9 cellular contexts compared by ENCODE assay signal in genomic region chr9:14372437-14373318, GRCh38. TPM values are rescaled to one million over a fixed set of nuclear protein-coding genes. Genes with fewer than 3 reads are reported as not detected.
DNase-seq lines count a peak whose midpoint lies in the region; ATAC-seq and TF ChIP-seq lines count a peak whose summit lies in the region.
"Had no signal": no experiment of that assay in that cellular context is flagged by ENCODE, and none has a peak within 500 bp of the region (broad histone marks: within the 10 kb centered on the region; RNA-seq: fewer than 3 reads in every experiment).

No MANE protein-coding gene starts in this region.

- POLR2A ChIA-PET in CD4-positive, alpha-beta memory T cell (lab: Charles Lee; ENCODE audit: partially characterized antibody), result no interaction called here

- DNase-seq in choroid plexus epithelial cell (ENCODE audit: low read depth), result peak; percentile 66
- no peak for DNase-seq in right lobe of liver
- DNase-seq in activated gamma-delta T cell treated with Interleukin-2 at 50 U/mL for 16 hours, result no peak
- no peak for DNase-seq in CD4-positive, alpha-beta memory T cell
- DNase-seq in stimulated activated CD8-positive, alpha-beta memory T cell treated with anti-CD3 and anti-CD28 coated beads, Interleukin-4, amount 100 ng/mL, for 48 hours, result no peak
- DNase-seq: Caco-2 had no signal

- peaks cover 0 to 2% (median 0%) of the 10 kb centered on the region in 8 donors for H3K9me3 Mint-ChIP-seq in CD4-positive, alpha-beta memory T cell

- H2AFZ ChIP-seq in ACC112 (ENCODE audit: low read length, unreplicated experiment), result peak overlapping the region; percentile 71

- ATAC-seq in right lobe of liver (peak; percentile 63 to 99 (median 81)), HG03520 (IDR thresholded peaks at IDR 0.05; ENCODE audit: unreplicated experiment) (no peak)

- H3K36me3 Mint-ChIP-seq in CD4-positive, alpha-beta memory T cell, result no peaks in the 10 kb centered on the region

- H3K36me3 ChIP-seq in ACC112 (ENCODE audit: insufficient read depth, low read length) (no peaks in the 10 kb centered on the region), HUES64 (ENCODE audit: insufficient read depth, low read length) (no peaks in the 10 kb centered on the region), right lobe of liver (no peaks in the 10 kb centered on the region)
- H3K36me3 ChIP-seq in CD4-positive, alpha-beta memory T cell (ENCODE audit: insufficient read depth, low read length), result no peaks in the 10 kb centered on the region

- no peaks in the 10 kb centered on the region for H3K27me3 Mint-ChIP-seq in CD4-positive, alpha-beta memory T cell

- no peak overlapping the region for H3K27ac Mint-ChIP-seq in CD4-positive, alpha-beta memory T cell

- CTCF ChIA-PET in CD4-positive, alpha-beta memory T cell (lab: Charles Lee; ENCODE audit: partially characterized antibody), result no interaction called here

- H3K27me3 ChIP-seq in ACC112 (ENCODE audit: insufficient read depth, low read length) (no peaks in the 10 kb centered on the region), HUES64 (ENCODE audit: insufficient read depth, low read length) (no peaks in the 10 kb centered on the region), right lobe of liver (no peaks in the 10 kb centered on the region)
- no peaks in the 10 kb centered on the region for H3K27me3 ChIP-seq in CD4-positive, alpha-beta memory T cell (ENCODE audit: insufficient read depth, low read length)

- intact Hi-C loops in right lobe of liver (cut with DNase I), result no loop called here
- intact Hi-C loops in CD4-positive, alpha-beta memory T cell (cut with micrococcal nuclease), result no loop called here

- H3K4me3 Mint-ChIP-seq in CD4-positive, alpha-beta memory T cell, result no peak overlapping the region

- H3K9me3 ChIP-seq in HUES64 (ENCODE audit: insufficient read depth, low read depth, low read length) (peaks cover 3% of the 10 kb centered on the region; the same call in 1 of the 2 replicates), right lobe of liver (no peaks in the 10 kb centered on the region)
- H3K9me3 ChIP-seq in CD4-positive, alpha-beta memory T cell (ENCODE audit: control insufficient read depth in 1 of 2, low read length in 2 of 2), result no peaks in the 10 kb centered on the region
- H3K9me3 ChIP-seq: Caco-2 had no signal

- no peaks in the 10 kb centered on the region for H3K4me1 Mint-ChIP-seq in CD4-positive, alpha-beta memory T cell

- peak overlapping the region; percentile 64 for H3K27ac ChIP-seq in ACC112 (ENCODE audit: low read depth, low read length)
- peak overlapping the region; percentile 70 for H3K27ac ChIP-seq in HUES64 (ENCODE audit: low read depth, low read length)
- H3K27ac ChIP-seq in right lobe of liver, result no peak overlapping the region
- no peak overlapping the region for H3K27ac ChIP-seq in CD4-positive, alpha-beta memory T cell (ENCODE audit: low read depth, low read length)

- no peaks in the 10 kb centered on the region for H3K79me2 ChIP-seq in ACC112 (ENCODE audit: control insufficient read depth, insufficient read depth, low read length, unreplicated experiment)

- H3K4me1 ChIP-seq in ACC112 (ENCODE audit: control insufficient read depth, insufficient read depth, low read length, unreplicated experiment) (peaks cover 27% of the 10 kb centered on the region), HUES64 (ENCODE audit: insufficient read depth, low read length) (peaks cover 21% of the 10 kb centered on the region), right lobe of liver (no peaks in the 10 kb centered on the region)
- H3K4me1 ChIP-seq in CD4-positive, alpha-beta memory T cell (ENCODE audit: insufficient read depth, low read length), result no peaks in the 10 kb centered on the region

- no peak for TF ChIP-seq POLR2A in right lobe of liver (IDR thresholded peaks at IDR 0.05)

- no peak for TF ChIP-seq CTCF in choroid plexus epithelial cell (conservative IDR thresholded peaks at IDR 0.05; ENCODE audit: low read depth, low read length)
- no peak for TF ChIP-seq CTCF in right lobe of liver (IDR thresholded peaks at IDR 0.05)

- 27% methylated on average over 4 of the region's 4 CpGs for WGBS in HUES64
- 21% methylated on average over 4 of the region's 4 CpGs for WGBS in right lobe of liver (ENCODE audit: insufficient coverage, low coverage, low lambda C conversion rate, missing lambda C conversion rate)

- no peak overlapping the region; the same call in 1 of the 2 replicates for H3K9ac ChIP-seq in HUES64 (ENCODE audit: low read depth, low read length)

- H3K4me3 ChIP-seq in ACC112 (ENCODE audit: low read depth, low read length) (peak overlapping the region; percentile 49; the same call in 1 of the 2 replicates), HUES64 (ENCODE audit: low read length) (no peak overlapping the region), choroid plexus epithelial cell (ENCODE audit: low read depth, low read length) (no peak overlapping the region), right lobe of liver (no peak overlapping the region)
- H3K4me3 ChIP-seq in CD4-positive, alpha-beta memory T cell (ENCODE audit: low read length in 2 of 2), result no peak overlapping the region

RNA-seq across cellular contexts. Expression of gene NFIB, which starts 58.7 kb away (rescaled TPM):
- polyA plus RNA-seq in HUES64 (2013, experiment 1 of 2), result 1.9 TPM
- polyA plus RNA-seq in HUES64 (2013, experiment 2 of 2), result 2.5 TPM
- total RNA-seq in right lobe of liver, result 10 to 100 TPM; 23.0 to 45.3 (median 39.6) TPM
- not detected for total RNA-seq in CD4-positive, alpha-beta memory T cell
- polyA plus RNA-seq in CD4-positive, alpha-beta memory T cell, result not detected

Comparison
In these comparisons a context has a peak if more than half of its experiments do, and no peak if none do; other contexts are left out.
1. H3K27ac ChIP-seq: peak in ACC112 (single experiment) and HUES64 (single experiment); none in right lobe of liver (0 of 3) and CD4-positive, alpha-beta memory T cell (single experiment).
2. RNA of gene NFIB, which starts 58.7 kb away (total RNA-seq): 23.0 to 45.3 TPM in right lobe of liver; not detected in CD4-positive, alpha-beta memory T cell; every median in the first group is over 10 times any median in the second.